ENCODE assay signal across 2 cellular contexts in the genomic region with DNA sequence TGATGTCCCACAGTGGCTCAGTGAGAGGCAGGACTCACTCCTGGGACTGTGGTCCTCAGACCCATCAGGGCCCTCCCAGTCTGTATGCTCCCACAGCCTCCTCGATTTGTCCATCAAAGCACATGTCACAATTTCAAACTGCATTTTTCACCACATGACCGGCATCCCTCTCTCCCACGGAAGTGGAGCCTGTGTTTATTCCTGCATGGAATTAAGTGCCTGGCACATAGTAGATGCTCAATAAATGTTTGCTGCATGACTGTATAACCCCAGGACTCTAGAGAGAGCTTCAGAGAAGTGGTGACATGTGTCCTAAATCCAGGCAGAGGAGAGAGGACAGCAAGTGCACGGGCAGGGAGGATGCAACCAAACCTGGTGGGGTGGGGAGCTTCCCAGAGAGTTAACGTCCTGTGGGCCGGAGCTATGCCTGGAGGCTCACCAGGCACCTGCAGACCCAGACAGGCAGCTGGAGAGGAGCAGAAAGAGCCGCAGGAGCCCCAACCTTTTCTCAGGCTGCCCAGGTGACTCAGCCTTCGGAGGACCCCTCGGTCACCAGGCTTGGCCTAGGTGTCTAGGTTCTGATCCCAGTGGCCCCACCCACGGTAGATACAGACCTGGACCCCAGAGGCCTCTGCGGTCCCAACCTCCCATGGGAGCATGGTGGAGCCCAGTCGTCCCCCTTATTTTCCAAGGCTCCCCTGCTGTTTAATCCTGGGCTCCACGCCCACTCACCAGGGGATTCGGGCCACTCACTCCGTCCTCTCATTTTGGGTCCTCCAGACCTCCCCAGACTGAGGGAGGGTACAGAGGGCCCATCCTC.
TF ChIP-seq lines count a peak whose summit lies in the region.

No MANE protein-coding gene starts in this region.

TF ChIP-seq in HEK293, 187 proteins besides CTCF, POLR2A, EP300 and RAD21:
- no peak for TF ChIP-seq ZNF335 (tag by site-specific recombination; conservative IDR thresholded peaks at IDR 0.05)
- TF ChIP-seq ZNF175 (tag by site-specific recombination; IDR thresholded peaks at IDR 0.05): no peak
- peak; percentile 82 for TF ChIP-seq ZNF664 (tag by site-specific recombination; IDR thresholded peaks at IDR 0.05)
- TF ChIP-seq ZNF37A (tag by site-specific recombination; IDR thresholded peaks at IDR 0.05): no peak

TF ChIP-seq in WTC11, 78 proteins besides CTCF, POLR2A, EP300 and RAD21 (continued from another document):
- TF ChIP-seq FOXK1 (CRISPR knock-in tag; IDR thresholded peaks at IDR 0.05): no peak
- TF ChIP-seq NFE2L1 (CRISPR knock-in tag; IDR thresholded peaks at IDR 0.05): no peak
- TF ChIP-seq E2F4 (CRISPR knock-in tag; IDR thresholded peaks at IDR 0.05; ENCODE audit: borderline replicate concordance, low read depth): no peak
- no peak for TF ChIP-seq SMAD3 (CRISPR knock-in tag; IDR thresholded peaks at IDR 0.05; ENCODE audit: borderline replicate concordance)
- no peak for TF ChIP-seq GABPB1 (CRISPR knock-in tag; IDR thresholded peaks at IDR 0.05)
- TF ChIP-seq MXD4 (CRISPR knock-in tag; IDR thresholded peaks at IDR 0.05; ENCODE audit: borderline replicate concordance): no peak
- TF ChIP-seq NFYB (CRISPR knock-in tag; conservative IDR thresholded peaks at IDR 0.05; ENCODE audit: low read depth): no peak
- TF ChIP-seq, protein P1, sequence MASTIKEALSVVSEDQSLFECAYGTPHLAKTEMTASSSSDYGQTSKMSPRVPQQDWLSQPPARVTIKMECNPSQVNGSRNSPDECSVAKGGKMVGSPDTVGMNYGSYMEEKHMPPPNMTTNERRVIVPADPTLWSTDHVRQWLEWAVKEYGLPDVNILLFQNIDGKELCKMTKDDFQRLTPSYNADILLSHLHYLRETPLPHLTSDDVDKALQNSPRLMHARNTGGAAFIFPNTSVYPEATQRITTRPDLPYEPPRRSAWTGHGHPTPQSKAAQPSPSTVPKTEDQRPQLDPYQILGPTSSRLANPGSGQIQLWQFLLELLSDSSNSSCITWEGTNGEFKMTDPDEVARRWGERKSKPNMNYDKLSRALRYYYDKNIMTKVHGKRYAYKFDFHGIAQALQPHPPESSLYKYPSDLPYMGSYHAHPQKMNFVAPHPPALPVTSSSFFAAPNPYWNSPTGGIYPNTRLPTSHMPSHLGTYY (CRISPR knock-in tag; IDR thresholded peaks at IDR 0.05): no peak
- TF ChIP-seq TEAD4 (CRISPR knock-in tag; IDR thresholded peaks at IDR 0.05): no peak
- TF ChIP-seq ZNF219 (CRISPR knock-in tag; IDR thresholded peaks at IDR 0.05; ENCODE audit: borderline replicate concordance): no peak
TF ChIP-seq in WTC11: peak in this region for 0.
